In genomic region chr7:66339141-66339540, GRCh38 we compare ENCODE assay signal across 28 cellular contexts.
"Had no signal": no experiment of that assay in that cellular context is flagged by ENCODE, and none has a peak within 500 bp of the region (broad histone marks: within the 10 kb centered on the region; RNA-seq: fewer than 3 reads in every experiment).

No MANE protein-coding gene starts in this region.

- H3K36me3 ChIP-seq: adrenal gland, breast epithelium, esophagus muscularis mucosa, gastroesophageal sphincter, heart right ventricle had no signal

- H3K4me1 ChIP-seq: adrenal gland, breast epithelium, esophagus muscularis mucosa, gastroesophageal sphincter, heart right ventricle had no signal

- H3K27me3 ChIP-seq: adrenal gland, breast epithelium, dorsolateral prefrontal cortex, esophagus muscularis mucosa, gastroesophageal sphincter, heart right ventricle had no signal

- H3K9me3 ChIP-seq: adrenal gland had no signal

- ATAC-seq: activated CD4-positive, alpha-beta T cell treated with anti-CD3 and anti-CD28 coated beads for 36 hours; activated CD8-positive, alpha-beta memory T cell treated with anti-CD3 and anti-CD28 coated beads, Interleukin-2, amount 10 ng/mL, durations not matched to agents 7 days and 5 days; activated CD8-positive, alpha-beta T cell treated with anti-CD3 and anti-CD28 coated beads, Interleukin-2, amount 10 ng/mL, durations not matched to agents 7 days and 5 days; activated naive CD8-positive, alpha-beta T cell treated with anti-CD3 and anti-CD28 coated beads, Interleukin-2, amount 50 U/mL, for 24 hours; gastroesophageal sphincter; heart right ventricle had no signal

- H3K27ac ChIP-seq: adrenal gland, breast epithelium, coronary artery, dorsolateral prefrontal cortex, esophagus muscularis mucosa, gastroesophageal sphincter, heart right ventricle had no signal

- DNase-seq: activated CD4-positive, alpha-beta memory T cell treated with anti-CD3 and anti-CD28 coated beads for 36 hours; activated CD4-positive, alpha-beta T cell treated with anti-CD3 and anti-CD28 coated beads for 36 hours; activated CD4-positive, alpha-beta T cell treated with anti-CD3 and anti-CD28 coated beads, Interleukin-2, amount 10 ng/mL, durations not matched to agents 24 days and 14 days; activated CD4-positive, CD25-positive, alpha-beta regulatory T cell; activated CD4-positive, CD25-positive, alpha-beta regulatory T cell treated with anti-CD3 and anti-CD28 coated beads, Interleukin-2, amount 50 U/mL, for 72 hours; activated CD8-positive, alpha-beta memory T cell treated with anti-CD3 and anti-CD28 coated beads, Interleukin-2, amount 10 ng/mL, durations not matched to agents 7 days and 5 days; activated CD8-positive, alpha-beta memory T cell treated with anti-CD3 and anti-CD28 coated beads, Interleukin-2, amount 50 U/mL, for 4 hours; activated CD8-positive, alpha-beta T cell treated with anti-CD3 and anti-CD28 coated beads, Interleukin-2, amount 10 ng/mL, durations not matched to agents 7 days and 5 days; activated effector memory CD4-positive, alpha-beta T cell treated with anti-CD3 and anti-CD28 coated beads, Interleukin-2, amount 50 U/mL, for 16 hours; activated naive CD4-positive, alpha-beta T cell treated with anti-CD3 and anti-CD28 coated beads for 36 hours; activated naive CD8-positive, alpha-beta T cell treated with anti-CD3 and anti-CD28 coated beads for 36 hours; activated naive CD8-positive, alpha-beta T cell treated with anti-CD3 and anti-CD28 coated beads, Interleukin-2, amount 50 U/mL, for 24 hours; activated T-cell treated with anti-CD3 and anti-CD28 coated beads, Interleukin-2, amount 50 U/mL, for 1 hour; activated T-cell treated with anti-CD3 and anti-CD28 coated beads, Interleukin-2, amount 50 U/mL, for 48 hours; adrenal gland; amygdala; aorta; dorsolateral prefrontal cortex; effector memory CD4-positive, alpha-beta T cell; endodermal cell; erythroblast; foreskin melanocyte; heart right ventricle; T-helper 2 cell had no signal

- H3K4me3 ChIP-seq: adrenal gland, breast epithelium, coronary artery, dorsolateral prefrontal cortex, esophagus muscularis mucosa, gastroesophageal sphincter, heart right ventricle had no signal
